1 cellular context compared by ENCODE assay signal in the genomic region with DNA sequence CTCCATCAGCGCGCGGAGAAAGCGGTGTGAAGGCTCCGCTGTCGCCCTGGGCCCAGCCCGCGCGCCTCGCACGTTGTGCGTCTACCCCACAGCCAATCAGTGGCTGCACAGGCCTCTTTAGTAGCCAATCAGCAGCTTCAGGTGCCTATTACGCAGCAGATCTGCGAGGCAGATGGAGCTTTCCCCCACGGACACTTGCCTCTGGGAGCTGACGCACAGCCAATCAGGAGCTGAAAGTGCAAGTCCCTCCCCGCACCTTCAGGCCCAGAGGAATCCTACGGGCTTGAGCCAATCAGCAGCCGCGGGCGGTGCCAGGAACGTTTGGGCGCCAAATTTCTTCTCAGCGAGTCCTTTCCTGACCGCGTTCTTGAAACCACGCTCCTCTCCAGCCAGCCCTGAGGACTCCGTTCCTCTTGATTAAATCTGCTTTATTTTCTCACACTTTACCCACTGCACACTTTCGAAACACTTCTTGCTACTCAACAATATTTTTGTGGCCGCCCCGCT.
TF ChIP-seq lines count a peak whose summit lies in the region.

No MANE protein-coding gene starts in this region.

TF ChIP-seq in SK-N-SH, 30 proteins besides CTCF, POLR2A, EP300 and RAD21 (continued from another document):
- no peak for TF ChIP-seq ELF1 (IDR thresholded peaks at IDR 0.05)
- no peak for TF ChIP-seq NFIC (IDR thresholded peaks at IDR 0.05; ENCODE audit: borderline replicate concordance)
TF ChIP-seq in SK-N-SH: peak in this region for 0.
